In genomic region chr17:81553616-81554181, GRCh38 we compare ENCODE assay signal across 8 cellular contexts. TPM values are rescaled to one million over a fixed set of nuclear protein-coding genes. Genes with fewer than 3 reads are reported as not detected.
A peak's percentile ranks its signal among the peaks of the same experiment; 100 is the strongest.
DNase-seq lines count a peak whose midpoint lies in the region; ATAC-seq and TF ChIP-seq lines count a peak whose summit lies in the region.

No MANE protein-coding gene starts in this region.

- DNase-seq in ELF-1 (ENCODE audit: low read depth, low spot score) = peak; percentile 33
- peak; percentile 51 for DNase-seq in KBM-7
- DNase-seq in T-cell = no peak
- DNase-seq in epithelial cell of prostate (ENCODE audit: low read depth, low spot score) = peak; percentile 49
- DNase-seq in nephron progenitor cell = peak; percentile 38
- no peak for DNase-seq in NCI-H446 treated with DMSO at 0.1 percent for 48 hours (lab: John Stamatoyannopoulos, UW)
- no peak for DNase-seq in SIG-M5 treated with dmso at 0.1 percent for 504 hours (lab: John Stamatoyannopoulos, UW; ENCODE audit: unreplicated experiment)

- CTCF ChIA-PET in T-cell (lab: Charles Lee) = no interaction called here

- no peaks in the 10 kb centered on the region for H3K27me3 Mint-ChIP-seq in T-cell
- no peaks in the 10 kb centered on the region for H3K27me3 Mint-ChIP-seq in nephron progenitor cell (ENCODE audit: low read depth, poor library complexity)

- POLR2A ChIA-PET in T-cell (lab: Charles Lee) = no interaction called here

- in situ Hi-C loops in KBM-7 (cut with MboI; ENCODE audit: low pct_unique_long_range_greater_than_20kb, low sequenced_read_pairs) = no loop called here

- H3K4me3 Mint-ChIP-seq in T-cell (peak overlapping the region; percentile 83 to 92 (median 87)), nephron progenitor cell (peak overlapping the region; percentile 85)

- ATAC-seq in T-cell (replicated peaks in 1 of 4) (no peak), HG02981 (IDR thresholded peaks at IDR 0.05; ENCODE audit: unreplicated experiment) (no peak)

- peak overlapping the region; percentile 86 to 89 for H3K27ac Mint-ChIP-seq in T-cell
- H3K27ac Mint-ChIP-seq in nephron progenitor cell = no peak overlapping the region

- H3K27ac ChIP-seq in epithelial cell of prostate = peak overlapping the region; percentile 78

- no peak for TF ChIP-seq CTCF in nephron progenitor cell (IDR thresholded peaks at IDR 0.05)

- peaks cover 11% of the 10 kb centered on the region for H3K36me3 Mint-ChIP-seq in T-cell
- H3K36me3 Mint-ChIP-seq in nephron progenitor cell (ENCODE audit: low read depth) = peaks cover 21% of the 10 kb centered on the region

- H3K4me1 Mint-ChIP-seq in T-cell (peaks cover 25 to 36% (median 34%) of the 10 kb centered on the region in 3 donors), nephron progenitor cell (peaks cover 44% of the 10 kb centered on the region)

- H3K9me3 Mint-ChIP-seq in T-cell = no peaks in the 10 kb centered on the region
- no peaks in the 10 kb centered on the region for H3K9me3 Mint-ChIP-seq in nephron progenitor cell

RNA-seq across cellular contexts. Expression of gene FAAP100, which starts 1.5 kb away (rescaled TPM):
- total RNA-seq in T-cell = 10 to 100 TPM; 31.7 to 62.1 (median 59.0) TPM

RNA-seq across cellular contexts. Expression of gene FSCN2, which starts 25.5 kb away (rescaled TPM):
- total RNA-seq in T-cell = 1 to 10 TPM in 3 of 5 donors, under 1 TPM in 2; 0.91 to 4.2 (median 1.2) TPM

RNA-seq across cellular contexts. Expression of gene ACTG1, which starts 41.1 kb away (rescaled TPM):
- 1,000 to 10,000 TPM; 1,183 to 1,383 (median 1,262) TPM for total RNA-seq in T-cell

Comparison
In these comparisons a context has a peak if more than half of its experiments do, and no peak if none do; other contexts are left out.
1. DNase-seq: peak in ELF-1 (single experiment), KBM-7 (single experiment), epithelial cell of prostate (single experiment) and nephron progenitor cell (single experiment); none in T-cell (0 of 34), NCI-H446 treated with DMSO at 0.1 percent for 48 hours (single experiment) and SIG-M5 treated with dmso at 0.1 percent for 504 hours (single experiment).